ENCODE assay signal across 8 cellular contexts in genomic region chr17:56653877-56654276, GRCh38.
DNase-seq lines count a peak whose midpoint lies in the region; ATAC-seq and TF ChIP-seq lines count a peak whose summit lies in the region.

No MANE protein-coding gene starts in this region.

- DNase-seq in AG04450 (ENCODE audit: low read depth, low spot score) (no peak), NCI-H82 treated with DMSO at 0.1 percent for 48 hours (lab: John Stamatoyannopoulos, UW; ENCODE audit: unreplicated experiment) (peak; percentile 83), glomerular endothelial cell (ENCODE audit: extremely low read depth, low read depth, low spot score) (peak; percentile 9), midbrain (lab: John Stamatoyannopoulos, UW) (no peak)
- peak; percentile 13 for DNase-seq in activated CD8-positive, alpha-beta memory T cell treated with anti-CD3 and anti-CD28 coated beads, Interleukin-2, amount 50 U/mL, for 24 hours (ENCODE audit: extremely low read depth)
- DNase-seq in stimulated activated CD4-positive, alpha-beta T cell treated with anti-CD3 and anti-CD28 coated beads, Interleukin-4, amount 100 ng/mL, for 48 hours (ENCODE audit: low read depth in 2 of 2) = peak; percentile 21 to 53

- H3K4me3 ChIP-seq in AG04450 (ENCODE audit: low read depth, low read length) = no peak overlapping the region

- TF ChIP-seq CTCF in AG04450 (IDR thresholded peaks at IDR 0.05; ENCODE audit: low read depth, low read length) = peak; percentile 55

- CTCF ChIA-PET in AG04450 (lab: Charles Lee) = interaction anchor here (1.2 kb wide), 1 partner anchor 9 kb away, joined by 4 read pairs; no protein-coding TSS in a partner anchor

- H3K27ac ChIP-seq in AG04450 (ENCODE audit: low read depth, low read length) = no peak overlapping the region

- ATAC-seq in GM18519 (IDR thresholded peaks at IDR 0.05; ENCODE audit: low FRiP score, unreplicated experiment) (peak; percentile 95), HG02970 (IDR thresholded peaks at IDR 0.05; ENCODE audit: low FRiP score, unreplicated experiment) (peak; percentile 89)

- H3K9me3 ChIP-seq in AG04450 (ENCODE audit: control insufficient read depth, insufficient read depth, low read length) = no peaks in the 10 kb centered on the region; the same call in 1 of the 2 replicates

- no peaks in the 10 kb centered on the region for H3K27me3 ChIP-seq in AG04450 (ENCODE audit: control insufficient read depth, insufficient read depth, low read length)

- POLR2A ChIA-PET in AG04450 (lab: Yijun Ruan, JAX) = no interaction called here

Comparison
In these comparisons a context has a peak if more than half of its experiments do, and no peak if none do; other contexts are left out.
1. DNase-seq: peak in NCI-H82 treated with DMSO at 0.1 percent for 48 hours (single experiment), activated CD8-positive, alpha-beta memory T cell treated with anti-CD3 and anti-CD28 coated beads, Interleukin-2, amount 50 U/mL, for 24 hours (single experiment), glomerular endothelial cell (single experiment) and stimulated activated CD4-positive, alpha-beta T cell treated with anti-CD3 and anti-CD28 coated beads, Interleukin-4, amount 100 ng/mL, for 48 hours (2 of 2); none in AG04450 (single experiment) and midbrain (single experiment).